Comparison of ENCODE assay signal across 17 cellular contexts in the genomic region with DNA sequence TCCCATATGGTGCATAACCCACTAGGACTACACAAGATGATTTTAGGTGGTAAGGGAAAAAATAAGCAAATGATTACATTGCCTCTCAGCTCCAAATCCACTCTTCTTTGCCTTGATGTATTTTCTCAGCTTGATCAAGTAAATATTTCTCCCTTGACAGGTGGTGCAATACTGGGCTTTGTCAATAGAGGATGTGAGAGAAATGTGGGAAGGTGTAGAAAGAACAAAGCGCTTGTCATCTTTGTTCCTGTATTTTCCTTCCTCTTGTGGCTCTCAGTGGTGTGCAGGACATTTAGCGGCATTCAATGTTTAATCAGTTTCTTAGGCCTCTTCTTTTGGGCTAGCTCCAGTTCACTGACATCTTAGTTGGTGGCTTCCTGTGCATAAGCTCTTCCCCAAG.
"Had no signal": no experiment of that assay in that cellular context is flagged by ENCODE, and none has a peak within 500 bp of the region (broad histone marks: within the 10 kb centered on the region; RNA-seq: fewer than 3 reads in every experiment).

No MANE protein-coding gene starts in this region.

- H3K27me3 Mint-ChIP-seq: activated T-cell treated with anti-CD3 and anti-CD28 coated beads, Interleukin-2, amount 50 U/mL, for 24 hours; central memory CD8-positive, alpha-beta T cell; effector memory CD8-positive, alpha-beta T cell; stimulated activated naive CD8-positive, alpha-beta T cell treated with anti-CD3 and anti-CD28 coated beads, Interleukin-15, amount 100 ng/mL, for 72 hours had no signal

- H3K27ac ChIP-seq: body of pancreas, testis, upper lobe of right lung had no signal

- H3K4me1 ChIP-seq: body of pancreas, testis, upper lobe of right lung had no signal

- H3K27ac Mint-ChIP-seq: activated naive CD4-positive, alpha-beta T cell treated with anti-CD3 and anti-CD28 coated beads, Interleukin-2, amount 50 U/mL, for 72 hours; activated T-cell treated with anti-CD3 and anti-CD28 coated beads, Interleukin-2, amount 50 U/mL, for 24 hours; effector memory CD8-positive, alpha-beta T cell; stimulated activated naive CD8-positive, alpha-beta T cell treated with anti-CD3 and anti-CD28 coated beads, Interleukin-15, amount 100 ng/mL, for 72 hours had no signal

- ATAC-seq: activated CD4-positive, CD25-positive, alpha-beta regulatory T cell treated with anti-CD3 and anti-CD28 coated beads, Interleukin-2, amount 50 U/mL, for 24 hours; activated naive CD4-positive, alpha-beta T cell treated with anti-CD3 and anti-CD28 coated beads, Interleukin-2, amount 50 U/mL, for 72 hours; body of pancreas; effector memory CD8-positive, alpha-beta T cell; stimulated activated naive CD8-positive, alpha-beta T cell treated with anti-CD3 and anti-CD28 coated beads, Interleukin-15, amount 100 ng/mL, for 72 hours; upper lobe of right lung had no signal

- DNase-seq: activated CD4-positive, alpha-beta T cell treated with anti-CD3 and anti-CD28 coated beads, Interleukin-2, amount 50 U/mL, for 4 hours; activated effector memory CD4-positive, alpha-beta T cell treated with Interleukin-2 at 50 U/mL for 16 hours; activated T-cell treated with anti-CD3 and anti-CD28 coated beads, Interleukin-2, amount 50 U/mL, for 24 hours; amniotic stem cell; body of pancreas; effector memory CD8-positive, alpha-beta T cell; erythroblast; hypothalamus; midbrain; retina; stimulated activated CD4-positive, alpha-beta T cell treated with anti-CD3 and anti-CD28 coated beads, Interleukin-4, amount 100 ng/mL, for 4 hours; stimulated activated naive CD8-positive, alpha-beta T cell treated with anti-CD3 and anti-CD28 coated beads, Interleukin-15, amount 100 ng/mL, for 72 hours; testis; upper lobe of right lung had no signal

- H3K4me3 ChIP-seq: body of pancreas, testis, upper lobe of right lung had no signal

- H3K4me3 Mint-ChIP-seq: activated T-cell treated with anti-CD3 and anti-CD28 coated beads, Interleukin-2, amount 50 U/mL, for 24 hours; central memory CD8-positive, alpha-beta T cell; effector memory CD8-positive, alpha-beta T cell; stimulated activated naive CD8-positive, alpha-beta T cell treated with anti-CD3 and anti-CD28 coated beads, Interleukin-15, amount 100 ng/mL, for 72 hours had no signal

- H3K9me3 ChIP-seq: body of pancreas, testis, upper lobe of right lung had no signal

- H3K4me1 Mint-ChIP-seq: central memory CD8-positive, alpha-beta T cell; stimulated activated naive CD8-positive, alpha-beta T cell treated with anti-CD3 and anti-CD28 coated beads, Interleukin-15, amount 100 ng/mL, for 72 hours had no signal
